Comparison of ENCODE assay signal across 7 cellular contexts in the genomic region with DNA sequence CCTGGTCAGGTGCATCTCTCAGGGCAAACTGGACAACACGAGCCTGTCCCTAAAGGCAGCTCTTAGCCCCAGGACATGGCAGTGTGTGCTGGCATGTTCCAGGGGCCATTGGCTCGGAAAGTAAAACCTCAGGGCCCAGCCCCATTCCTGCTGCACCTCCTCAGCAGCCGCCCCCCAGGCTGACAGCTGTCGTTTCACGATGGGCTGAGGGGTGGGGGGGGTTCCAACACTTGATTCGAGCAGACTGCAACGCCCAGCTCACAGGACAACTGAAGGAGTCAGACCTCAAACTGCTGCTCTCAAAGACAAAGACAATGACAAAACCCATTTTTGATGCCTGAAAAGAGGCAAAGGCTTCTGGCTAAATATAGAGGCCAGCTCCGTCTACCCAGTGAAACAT.
DNase-seq lines count a peak whose midpoint lies in the region; ATAC-seq and TF ChIP-seq lines count a peak whose summit lies in the region.
"Not testable (repeated sequence)": the region's sequence is repeated elsewhere in the genome, so short reads cannot be mapped to it uniquely, and the experiment has no call there.

No MANE protein-coding gene starts in this region.

- H3K36me3 Mint-ChIP-seq in activated naive CD8-positive, alpha-beta T cell, result not testable (repeated sequence)
- H3K36me3 Mint-ChIP-seq in osteocyte (ENCODE audit: unreplicated experiment), result peaks cover 23% of the 10 kb centered on the region

- H3K9me3 ChIP-seq in BLaER1; lower lobe of right lung; skeletal muscle satellite cell (replicated peaks; ENCODE audit: low read length): not testable (repeated sequence)

- H3K4me3 Mint-ChIP-seq in activated naive CD8-positive, alpha-beta T cell; osteocyte (ENCODE audit: unreplicated experiment): not testable (repeated sequence)

- not testable (repeated sequence) for H3K4me3 ChIP-seq in BLaER1; coronary artery; lower lobe of right lung; skeletal muscle satellite cell (ENCODE audit: low read length)

- DNase-seq in RWPE1 (ENCODE audit: low spot score); osteocyte (ENCODE audit: extremely low spot score, unreplicated experiment): not testable (repeated sequence)
- DNase-seq in coronary artery (ENCODE audit: low spot score) (peak; percentile 50), lower lobe of right lung (peak; percentile 14)

- peaks cover 40% of the 10 kb centered on the region for H3K36me3 ChIP-seq in BLaER1
- H3K36me3 ChIP-seq in lower lobe of right lung, result peaks cover 55% of the 10 kb centered on the region
- H3K36me3 ChIP-seq in skeletal muscle satellite cell (ENCODE audit: insufficient read depth, low read length), result peaks cover 34% of the 10 kb centered on the region

- not testable (repeated sequence) for H3K27me3 Mint-ChIP-seq in activated naive CD8-positive, alpha-beta T cell; osteocyte (ENCODE audit: unreplicated experiment)

- peaks cover 13% of the 10 kb centered on the region; the same call in 1 of the 2 replicates for H4K20me1 ChIP-seq in BLaER1

- POLR2A ChIA-PET in RWPE1 (lab: Yijun Ruan, JAX; ENCODE audit: low non-redundant PET), result not testable (repeated sequence)

- CTCF ChIA-PET in RWPE1 (lab: Yijun Ruan, JAX), result not testable (repeated sequence)

- peak overlapping the region; percentile 16 for H3K27ac Mint-ChIP-seq in activated naive CD8-positive, alpha-beta T cell
- H3K27ac Mint-ChIP-seq in osteocyte (ENCODE audit: unreplicated experiment), result peak overlapping the region; percentile 76

- intact Hi-C loops in lower lobe of right lung (cut with DNase I), result not testable (repeated sequence)

- not testable (repeated sequence) for TF ChIP-seq CTCF in RWPE1 (conservative IDR thresholded peaks at IDR 0.05; ENCODE audit: low read depth); coronary artery (IDR thresholded peaks at IDR 0.05); lower lobe of right lung (IDR thresholded peaks at IDR 0.05); osteocyte (IDR thresholded peaks at IDR 0.05)

- not testable (repeated sequence) for H3K27me3 ChIP-seq in BLaER1; lower lobe of right lung (ENCODE audit: low read depth); skeletal muscle satellite cell (ENCODE audit: control insufficient read depth, insufficient read depth, low read length)

- not testable (repeated sequence) for H3K9ac ChIP-seq in BLaER1
- H3K9ac ChIP-seq in skeletal muscle satellite cell (ENCODE audit: low read depth, low read length), result peak overlapping the region; percentile 41

- not testable (repeated sequence) for H3K9me3 Mint-ChIP-seq in activated naive CD8-positive, alpha-beta T cell (ENCODE audit: low read depth); osteocyte (ENCODE audit: unreplicated experiment)

- H3K4me1 Mint-ChIP-seq in activated naive CD8-positive, alpha-beta T cell (ENCODE audit: low read depth), result peaks cover 12% of the 10 kb centered on the region
- H3K4me1 Mint-ChIP-seq in osteocyte (ENCODE audit: unreplicated experiment), result peaks cover 62% of the 10 kb centered on the region

- peak overlapping the region; percentile 47 for H3K4me2 ChIP-seq in BLaER1
- not testable (repeated sequence) for H3K4me2 ChIP-seq in skeletal muscle satellite cell (ENCODE audit: low read length)

- not testable (repeated sequence) for ATAC-seq in lower lobe of right lung

- H3K4me1 ChIP-seq in BLaER1, result peaks cover 68% of the 10 kb centered on the region
- H3K4me1 ChIP-seq in lower lobe of right lung, result peaks cover 23% of the 10 kb centered on the region
- H3K4me1 ChIP-seq in skeletal muscle satellite cell (ENCODE audit: control insufficient read depth, insufficient read depth, low read length), result peaks cover 61% of the 10 kb centered on the region

- not testable (repeated sequence) for H3K27ac ChIP-seq in BLaER1, lower lobe of right lung
- peak overlapping the region; percentile 95 for H3K27ac ChIP-seq in RWPE1
- peak overlapping the region in 1 of 2 donors; percentile 59 for H3K27ac ChIP-seq in coronary artery
